Comparison of ENCODE assay signal across 11 cellular contexts in the genomic region with DNA sequence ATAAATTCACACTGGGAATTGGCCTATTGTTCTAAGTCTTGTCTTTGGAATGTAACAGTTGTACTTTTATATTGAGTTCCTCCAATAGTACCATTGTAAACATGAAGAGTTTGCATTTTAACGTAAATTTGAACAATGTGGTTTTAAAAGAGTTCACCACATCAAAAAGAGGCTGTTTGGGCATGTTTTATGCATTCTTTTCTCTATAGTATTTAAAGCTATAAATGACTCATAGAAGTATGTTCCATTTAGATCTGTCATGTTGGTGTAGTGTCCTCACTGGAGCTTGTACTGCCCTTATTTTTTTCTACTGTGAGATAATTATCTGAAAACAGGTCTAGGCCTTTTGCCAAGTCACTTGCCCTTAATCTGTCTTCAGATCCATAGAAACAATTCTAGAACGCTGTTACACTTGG.
A peak's percentile ranks its signal among the peaks of the same experiment; 100 is the strongest.
DNase-seq lines count a peak whose midpoint lies in the region; ATAC-seq and TF ChIP-seq lines count a peak whose summit lies in the region.
"Had no signal": no experiment of that assay in that cellular context is flagged by ENCODE, and none has a peak within 500 bp of the region (broad histone marks: within the 10 kb centered on the region; RNA-seq: fewer than 3 reads in every experiment).

No MANE protein-coding gene starts in this region.

- H2BK5ac ChIP-seq in IMR-90 (ENCODE audit: low read depth, low read length, poor library complexity, severe bottlenecking) = no peak overlapping the region

- H4K5ac ChIP-seq in IMR-90 (ENCODE audit: low read depth, low read length) = no peak overlapping the region

- no peak overlapping the region for H3K4me3 ChIP-seq in IMR-90 (ENCODE audit: insufficient read depth, low read depth, low read length)
- no peak overlapping the region for H3K4me3 ChIP-seq in hepatocyte
- H3K4me3 ChIP-seq: skin epidermis had no signal

- dilution Hi-C loops in IMR-90 (cut with HindIII; ENCODE audit: low sequenced_read_pairs, unreplicated experiment) = no loop called here

- no CpG with 5 or more reads among the region's 2 CpGs for WGBS in IMR-90 (ENCODE audit: extremely low coverage in 2 of 2, insufficient read length in 1 of 2), 2 experiments
- 38% methylated on average over 2 of the region's 2 CpGs for WGBS in hepatocyte (ENCODE audit: low lambda C conversion rate, missing lambda C conversion rate)

- no peak overlapping the region for H2BK20ac ChIP-seq in IMR-90 (ENCODE audit: low read depth, low read length)

- TF ChIP-seq RAD21 in IMR-90 (IDR thresholded peaks at IDR 0.05; ENCODE audit: low read length) = no peak

- no peak overlapping the region for H3K9ac ChIP-seq in IMR-90 (ENCODE audit: low read depth, low read length)

- H2BK120ac ChIP-seq in IMR-90 (ENCODE audit: low read depth, low read length) = no peak overlapping the region

- no peaks in the 10 kb centered on the region for H3K79me2 ChIP-seq in hepatocyte

- no peak overlapping the region for H3K27ac ChIP-seq in IMR-90 (ENCODE audit: insufficient read depth, low read length)
- H3K27ac ChIP-seq in hepatocyte = peak overlapping the region; percentile 25
- H3K27ac ChIP-seq: skin epidermis had no signal

- peaks cover 0 to 4% of the 10 kb centered on the region in 2 experiments; a peak in 1 of 4 replicates for H3K79me1 ChIP-seq in IMR-90 (ENCODE audit: low read depth in 1 of 2, low read length in 2 of 2)

- peak; percentile 10 for DNase-seq in Caki2 (ENCODE audit: low read depth)
- peak; percentile 74 for DNase-seq in IMR-90
- peak; percentile 68 for DNase-seq in amniotic epithelial cell (ENCODE audit: low read depth)
- peak; percentile 19 for DNase-seq in hepatocyte (ENCODE audit: low spot score)
- DNase-seq in activated CD4-positive, alpha-beta T cell treated with anti-CD3 and anti-CD28 coated beads for 4 hours = no peak
- no peak for DNase-seq in NCI-H510A (lab: John Stamatoyannopoulos, UW)
- DNase-seq: activated CD8-positive, alpha-beta memory T cell treated with anti-CD3 and anti-CD28 coated beads, Interleukin-2, amount 10 ng/mL, durations not matched to agents 7 days and 5 days; NCI-H2107 had no signal

- no peak overlapping the region for H2AK9ac ChIP-seq in IMR-90 (replicated peaks; ENCODE audit: low read depth, low read length, poor library complexity)

- H2AFZ ChIP-seq in IMR-90 (replicated peaks; ENCODE audit: low read length, poor library complexity) = no peak overlapping the region
- no peak overlapping the region for H2AFZ ChIP-seq in hepatocyte

- TF ChIP-seq CTCF in IMR-90 (conservative IDR thresholded peaks at IDR 0.05; ENCODE audit: low read depth, low read length) = no peak
- TF ChIP-seq CTCF in hepatocyte (IDR thresholded peaks at IDR 0.05; ENCODE audit: poor library complexity) = no peak

- no peak overlapping the region for H3K4ac ChIP-seq in IMR-90 (ENCODE audit: low read depth, low read length)

- CTCF ChIA-PET in IMR-90 (lab: Yijun Ruan, JAX) = interaction anchor here (0.6 kb wide), 2 partner anchors 157 to 1219 kb away, joined by 3 to 4 read pairs; no protein-coding TSS in a partner anchor

- no peak overlapping the region for H3K23ac ChIP-seq in IMR-90 (ENCODE audit: low read depth, low read length)

- H3K9me1 ChIP-seq in IMR-90 (ENCODE audit: insufficient read depth, low read length) = no peaks in the 10 kb centered on the region

- no peak overlapping the region for H2AK5ac ChIP-seq in IMR-90 (ENCODE audit: low read depth, low read length)

- peaks cover 2% of the 10 kb centered on the region; the same call in 1 of the 2 replicates for H3K36me3 ChIP-seq in IMR-90 (ENCODE audit: control insufficient read depth, insufficient read depth, low read length)
- H3K36me3 ChIP-seq in hepatocyte (replicated peaks; ENCODE audit: insufficient read depth, low read depth) = no peaks in the 10 kb centered on the region

- H4K91ac ChIP-seq in IMR-90 (ENCODE audit: insufficient read depth, low read depth, low read length) = no peak overlapping the region

- H3K27me3 ChIP-seq in IMR-90 (ENCODE audit: control insufficient read depth, insufficient read depth, low read length) (no peaks in the 10 kb centered on the region), hepatocyte (no peaks in the 10 kb centered on the region)

- H3K4me1 ChIP-seq in IMR-90 (ENCODE audit: control insufficient read depth, insufficient read depth, low read length) (peaks cover 5% of the 10 kb centered on the region; the same call in 1 of the 2 replicates), hepatocyte (ENCODE audit: insufficient read depth) (peaks cover 16% of the 10 kb centered on the region)

- no peak overlapping the region for H2BK15ac ChIP-seq in IMR-90 (ENCODE audit: low read depth, low read length)

- BruUV-seq in IMR-90 (replicated peaks; lab: Mats Ljungman, UMichigan) = no TSS peak

- no peak overlapping the region for H3K14ac ChIP-seq in IMR-90 (replicated peaks; ENCODE audit: low read depth, low read length)

- intact Hi-C loops in IMR-90 (cut with micrococcal nuclease) = no loop called here

- H3K9me2 ChIP-seq in hepatocyte (replicated peaks; ENCODE audit: insufficient read depth) = no peaks in the 10 kb centered on the region

- in situ Hi-C loops in Caki2 (cut with HindIII; ENCODE audit: low pct_unique_long_range_greater_than_20kb, low sequenced_read_pairs) (no loop called here), IMR-90 (cut with MboI; ENCODE audit: low sequenced_read_pairs) (loop anchor here (25.0 kb wide), 2 partner anchors 790 to 1115 kb away; no protein-coding TSS in a partner anchor)

- peak; percentile 85 for ATAC-seq in IMR-90 (ENCODE audit: low read depth)
- ATAC-seq in GM19452 (IDR thresholded peaks at IDR 0.05; ENCODE audit: unreplicated experiment) = no peak
- no peak for ATAC-seq in GM21723 (IDR thresholded peaks at IDR 0.05; ENCODE audit: unreplicated experiment)
- ATAC-seq: activated CD8-positive, alpha-beta memory T cell treated with anti-CD3 and anti-CD28 coated beads, Interleukin-2, amount 10 ng/mL, durations not matched to agents 7 days and 5 days had no signal

- POLR2A ChIA-PET in IMR-90 (lab: Charles Lee; ENCODE audit: unreplicated experiment) = interaction anchor here (0.6 kb wide), 1 partner anchor 642 kb away, joined by 5 read pairs; no protein-coding TSS in a partner anchor

- H3K18ac ChIP-seq in IMR-90 (ENCODE audit: low read depth, low read length) = no peak overlapping the region

- H3K9me3 ChIP-seq in IMR-90 (ENCODE audit: control insufficient read depth, insufficient read depth, low read length) (no peaks in the 10 kb centered on the region), hepatocyte (ENCODE audit: low read depth) (no peaks in the 10 kb centered on the region)

- H4K8ac ChIP-seq in IMR-90 (ENCODE audit: low read depth in 2 of 2, low read length in 2 of 2) = no peak overlapping the region

- H4K20me1 ChIP-seq in IMR-90 (ENCODE audit: insufficient read depth, low read length) (no peaks in the 10 kb centered on the region), hepatocyte (ENCODE audit: insufficient read depth, poor library complexity, severe bottlenecking) (no peaks in the 10 kb centered on the region)

- no peak overlapping the region for H3K56ac ChIP-seq in IMR-90 (ENCODE audit: extremely low read depth, insufficient read depth, low read length)

- H3K4me2 ChIP-seq in IMR-90 (ENCODE audit: low read depth, low read length) = no peak overlapping the region
- H3K4me2 ChIP-seq in hepatocyte = no peak overlapping the region

- TF ChIP-seq POLR2A in IMR-90 (IDR thresholded peaks at IDR 0.05; ENCODE audit: low read depth, low read length) = no peak

TF ChIP-seq in IMR-90, 13 proteins besides CTCF, POLR2A, EP300 and RAD21:
- no peak for TF ChIP-seq NFE2L2 (IDR thresholded peaks at IDR 0.05; ENCODE audit: low read depth, low read length)
- 0 out of 2 replicates have a peak, but pooled peaks have one; percentile 14 for TF ChIP-seq BHLHE40 (IDR thresholded peaks at IDR 0.05; ENCODE audit: low read depth, low read length)

Comparison
In these comparisons a context has a peak if more than half of its experiments do, and no peak if none do; other contexts are left out.
1. DNase-seq: peak in Caki2 (single experiment), IMR-90 (single experiment), amniotic epithelial cell (single experiment) and hepatocyte (single experiment); none in activated CD4-positive, alpha-beta T cell treated with anti-CD3 and anti-CD28 coated beads for 4 hours (0 of 2) and NCI-H510A (single experiment).